ENCODE assay signal across 8 cellular contexts in the genomic region with DNA sequence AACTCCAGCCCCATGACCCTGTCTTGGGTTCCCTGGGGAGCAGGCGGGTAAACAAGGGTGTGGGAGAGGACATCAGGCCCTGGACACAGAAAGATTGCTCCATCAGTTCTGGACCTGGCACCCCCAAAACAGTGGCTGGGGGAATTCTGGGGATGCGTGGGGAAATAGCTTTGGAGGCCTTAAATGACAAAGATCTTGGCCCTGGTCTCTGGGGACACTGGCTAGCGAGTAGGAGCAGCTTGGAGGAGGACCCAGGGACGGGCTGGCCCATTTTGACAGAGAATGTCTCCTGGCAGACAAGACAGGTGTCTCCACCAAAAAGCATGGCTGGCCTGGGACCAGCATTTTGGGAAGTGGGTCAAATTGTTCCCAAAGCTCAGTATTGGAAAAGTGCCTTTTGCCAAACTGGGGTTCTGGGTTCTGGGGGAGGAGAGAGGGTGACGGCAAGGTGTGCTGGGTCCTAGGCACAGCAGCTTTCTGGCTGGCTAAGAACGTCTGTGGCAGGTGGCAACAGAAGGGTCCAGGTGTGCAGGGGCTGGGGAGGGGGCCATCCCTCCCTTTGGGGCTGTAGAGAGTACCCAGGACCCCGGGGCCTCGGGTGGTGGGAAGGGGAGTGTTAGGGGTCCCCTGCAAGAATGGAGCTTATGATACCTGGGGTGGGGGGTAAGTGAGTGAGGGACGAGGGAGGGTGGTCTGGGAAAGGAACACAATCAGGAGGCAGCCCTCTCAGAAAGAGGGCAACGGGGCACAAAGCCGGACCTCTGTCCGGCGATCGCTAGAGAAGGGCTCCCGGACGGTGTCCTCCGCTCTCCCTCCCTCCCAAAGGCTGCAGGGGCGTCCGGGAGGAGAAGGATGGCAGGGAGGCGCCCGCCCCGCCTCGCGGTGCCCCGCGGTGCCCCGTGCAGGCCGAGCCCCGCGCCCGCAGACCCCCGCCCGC. TPM values are rescaled to one million over a fixed set of nuclear protein-coding genes. Genes with fewer than 3 reads are reported as not detected.
DNase-seq lines count a peak whose midpoint lies in the region; ATAC-seq and TF ChIP-seq lines count a peak whose summit lies in the region.

No MANE protein-coding gene starts in this region.

- H3K36me3 Mint-ChIP-seq in GM23338 (ENCODE audit: low read depth), result peaks cover 4% of the 10 kb centered on the region; the same call in 1 of the 3 replicates
- H3K36me3 Mint-ChIP-seq in activated T-helper 1 cell treated with anti-CD3 and anti-CD28 coated beads, Interleukin-12 subunit alpha, Interleukin-12 subunit beta, Interleukin-2, Interleukin-4 antibody, amounts not matched to agents 30 ng/mL and 10 ng/mL and 1 ng/mL, durations not matched to agents 14 hours and 24 hours and 36 hours (ENCODE audit: low read depth), result peaks cover 4% of the 10 kb centered on the region
- H3K36me3 Mint-ChIP-seq in stimulated activated naive CD8-positive, alpha-beta T cell treated with anti-CD3 and anti-CD28 coated beads, Interleukin-15, Interleukin-2, amounts not matched to agents 100 ng/mL and 50 ng/mL, for 24 hours (ENCODE audit: low read depth), result no peaks in the 10 kb centered on the region

- no peaks in the 10 kb centered on the region for H3K9me3 ChIP-seq in iPS-18a (ENCODE audit: control insufficient read depth, low read depth, low read length)

- H3K79me2 ChIP-seq in GM23338 (replicated peaks; ENCODE audit: insufficient read depth), result no peaks in the 10 kb centered on the region

- H3F3A ChIP-seq in GM23338 (replicated peaks; ENCODE audit: low read depth), result no peaks in the 10 kb centered on the region

- ATAC-seq in GM23338, result no peak; the same call in 1 of the 3 replicates
- no peak for ATAC-seq in HG03442 (IDR thresholded peaks at IDR 0.05; ENCODE audit: unreplicated experiment)

- no peaks in the 10 kb centered on the region for H4K20me1 ChIP-seq in GM23338 (replicated peaks; ENCODE audit: insufficient read depth)

- H3K27ac Mint-ChIP-seq in GM23338, result no peak overlapping the region
- H3K27ac Mint-ChIP-seq in activated T-helper 1 cell treated with anti-CD3 and anti-CD28 coated beads, Interleukin-12 subunit alpha, Interleukin-12 subunit beta, Interleukin-2, Interleukin-4 antibody, amounts not matched to agents 30 ng/mL and 10 ng/mL and 1 ng/mL, durations not matched to agents 14 hours and 24 hours and 36 hours, result no peak overlapping the region
- H3K27ac Mint-ChIP-seq in stimulated activated naive CD8-positive, alpha-beta T cell treated with anti-CD3 and anti-CD28 coated beads, Interleukin-15, Interleukin-2, amounts not matched to agents 100 ng/mL and 50 ng/mL, for 24 hours, result no peak overlapping the region

- H3K27me3 ChIP-seq in BJ (ENCODE audit: control insufficient read depth, insufficient read depth, low read length) (peaks cover 3% of the 10 kb centered on the region), GM23338 (ENCODE audit: insufficient read depth) (peaks cover 14% of the 10 kb centered on the region), iPS-18a (ENCODE audit: control insufficient read depth, insufficient read depth, low read length) (peaks cover 19% of the 10 kb centered on the region)

- H3K36me3 ChIP-seq in BJ (ENCODE audit: control insufficient read depth, insufficient read depth, low read length), result no peaks in the 10 kb centered on the region
- H3K36me3 ChIP-seq in GM23338 (ENCODE audit: insufficient read depth), result no peaks in the 10 kb centered on the region
- H3K36me3 ChIP-seq in iPS-18a (ENCODE audit: control insufficient read depth, low read depth, low read length), result no peaks in the 10 kb centered on the region

- H3K9ac ChIP-seq in iPS-18a (ENCODE audit: low read length), result no peak overlapping the region

- intact Hi-C loops in activated T-helper 1 cell treated with anti-CD3 and anti-CD28 coated beads, Interleukin-12 subunit alpha, Interleukin-12 subunit beta, Interleukin-2, Interleukin-4 antibody, amounts not matched to agents 30 ng/mL and 10 ng/mL and 1 ng/mL, durations not matched to agents 14 hours and 24 hours and 36 hours (cut with micrococcal nuclease), result loop anchor here (2.0 to 5.0 kb wide), 3 partner anchors 16 to 56 kb away; no protein-coding TSS in a partner anchor

- H3K4me1 ChIP-seq in GM23338 (ENCODE audit: insufficient read depth) (peaks cover 11% of the 10 kb centered on the region; the same call in 1 of the 2 replicates), iPS-18a (ENCODE audit: control insufficient read depth, low read depth, low read length) (peaks cover 7% of the 10 kb centered on the region)

- CTCF ChIA-PET in BJ (lab: Yijun Ruan, JAX), result no interaction called here

- DNase-seq in BJ (ENCODE audit: low read depth) (no peak), GM23338 (ENCODE audit: low spot score) (peak; percentile 33), mesenteric fat pad (ENCODE audit: low spot score) (no peak)
- no peak for DNase-seq in activated T-helper 1 cell treated with anti-CD3 and anti-CD28 coated beads, Interleukin-12 subunit alpha, Interleukin-12 subunit beta, Interleukin-2, Interleukin-4 antibody, amounts not matched to agents 30 ng/mL and 10 ng/mL and 1 ng/mL, durations not matched to agents 14 hours and 24 hours and 36 hours (ENCODE audit: low spot score)
- DNase-seq in activated CD4-positive, CD25-positive, alpha-beta regulatory T cell (lab: John Stamatoyannopoulos, UW), result no peak

- H3K9me2 ChIP-seq in GM23338 (ENCODE audit: insufficient read depth), result no peaks in the 10 kb centered on the region

- H3K27ac ChIP-seq in GM23338 (ENCODE audit: low read depth), result no peak overlapping the region
- no peak overlapping the region for H3K27ac ChIP-seq in iPS-18a (ENCODE audit: low read length)

- peaks cover 19% of the 10 kb centered on the region for H3K27me3 Mint-ChIP-seq in GM23338 (ENCODE audit: insufficient read depth, low read depth, poor library complexity)
- H3K27me3 Mint-ChIP-seq in activated T-helper 1 cell treated with anti-CD3 and anti-CD28 coated beads, Interleukin-12 subunit alpha, Interleukin-12 subunit beta, Interleukin-2, Interleukin-4 antibody, amounts not matched to agents 30 ng/mL and 10 ng/mL and 1 ng/mL, durations not matched to agents 14 hours and 24 hours and 36 hours (ENCODE audit: insufficient read depth), result peaks cover 22% of the 10 kb centered on the region
- peaks cover 45% of the 10 kb centered on the region for H3K27me3 Mint-ChIP-seq in stimulated activated naive CD8-positive, alpha-beta T cell treated with anti-CD3 and anti-CD28 coated beads, Interleukin-15, Interleukin-2, amounts not matched to agents 100 ng/mL and 50 ng/mL, for 24 hours

- TF ChIP-seq CTCF in BJ (IDR thresholded peaks at IDR 0.05; ENCODE audit: insufficient read depth, low read depth, low read length) (no peak), GM23338 (conservative IDR thresholded peaks at IDR 0.05; ENCODE audit: low read depth in 2 of 2) (no peak)

- H3K4me3 ChIP-seq in BJ (ENCODE audit: low read depth, low read length) (peak overlapping the region; percentile 29), GM23338 (peak overlapping the region; percentile 64), iPS-18a (ENCODE audit: low read length) (peak overlapping the region; percentile 62)

- peaks cover 30% of the 10 kb centered on the region for H3K4me1 Mint-ChIP-seq in GM23338
- H3K4me1 Mint-ChIP-seq in activated T-helper 1 cell treated with anti-CD3 and anti-CD28 coated beads, Interleukin-12 subunit alpha, Interleukin-12 subunit beta, Interleukin-2, Interleukin-4 antibody, amounts not matched to agents 30 ng/mL and 10 ng/mL and 1 ng/mL, durations not matched to agents 14 hours and 24 hours and 36 hours (ENCODE audit: low read depth), result peaks cover 16% of the 10 kb centered on the region
- peaks cover 49% of the 10 kb centered on the region for H3K4me1 Mint-ChIP-seq in stimulated activated naive CD8-positive, alpha-beta T cell treated with anti-CD3 and anti-CD28 coated beads, Interleukin-15, Interleukin-2, amounts not matched to agents 100 ng/mL and 50 ng/mL, for 24 hours (ENCODE audit: low read depth)

- POLR2A ChIA-PET in BJ (lab: Charles Lee), result no interaction called here

- H3K9me3 Mint-ChIP-seq in GM23338, result no peaks in the 10 kb centered on the region; the same call in 2 of the 3 replicates
- H3K9me3 Mint-ChIP-seq in activated T-helper 1 cell treated with anti-CD3 and anti-CD28 coated beads, Interleukin-12 subunit alpha, Interleukin-12 subunit beta, Interleukin-2, Interleukin-4 antibody, amounts not matched to agents 30 ng/mL and 10 ng/mL and 1 ng/mL, durations not matched to agents 14 hours and 24 hours and 36 hours, result no peaks in the 10 kb centered on the region
- no peaks in the 10 kb centered on the region for H3K9me3 Mint-ChIP-seq in stimulated activated naive CD8-positive, alpha-beta T cell treated with anti-CD3 and anti-CD28 coated beads, Interleukin-15, Interleukin-2, amounts not matched to agents 100 ng/mL and 50 ng/mL, for 24 hours

- H3K4me3 Mint-ChIP-seq in GM23338, result peak overlapping the region; percentile 78
- H3K4me3 Mint-ChIP-seq in activated T-helper 1 cell treated with anti-CD3 and anti-CD28 coated beads, Interleukin-12 subunit alpha, Interleukin-12 subunit beta, Interleukin-2, Interleukin-4 antibody, amounts not matched to agents 30 ng/mL and 10 ng/mL and 1 ng/mL, durations not matched to agents 14 hours and 24 hours and 36 hours, result peak overlapping the region; percentile 82
- H3K4me3 Mint-ChIP-seq in stimulated activated naive CD8-positive, alpha-beta T cell treated with anti-CD3 and anti-CD28 coated beads, Interleukin-15, Interleukin-2, amounts not matched to agents 100 ng/mL and 50 ng/mL, for 24 hours, result peak overlapping the region; percentile 78

- 0 out of 2 replicates have a peak overlapping the region, but pooled peaks have one; percentile 56 for H2AFZ ChIP-seq in GM23338

- H3K4me2 ChIP-seq in GM23338, result peak overlapping the region; percentile 92

TF ChIP-seq in GM23338, 12 proteins besides CTCF, POLR2A, EP300 and RAD21 (continues in another document):
- TF ChIP-seq POLR2AphosphoS5 (IDR thresholded peaks at IDR 0.05; ENCODE audit: low read depth) (no peak), JUNB (IDR thresholded peaks at IDR 0.05; ENCODE audit: unreplicated experiment) (no peak)
- TF ChIP-seq, protein P1, sequence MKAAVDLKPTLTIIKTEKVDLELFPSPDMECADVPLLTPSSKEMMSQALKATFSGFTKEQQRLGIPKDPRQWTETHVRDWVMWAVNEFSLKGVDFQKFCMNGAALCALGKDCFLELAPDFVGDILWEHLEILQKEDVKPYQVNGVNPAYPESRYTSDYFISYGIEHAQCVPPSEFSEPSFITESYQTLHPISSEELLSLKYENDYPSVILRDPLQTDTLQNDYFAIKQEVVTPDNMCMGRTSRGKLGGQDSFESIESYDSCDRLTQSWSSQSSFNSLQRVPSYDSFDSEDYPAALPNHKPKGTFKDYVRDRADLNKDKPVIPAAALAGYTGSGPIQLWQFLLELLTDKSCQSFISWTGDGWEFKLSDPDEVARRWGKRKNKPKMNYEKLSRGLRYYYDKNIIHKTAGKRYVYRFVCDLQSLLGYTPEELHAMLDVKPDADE (IDR thresholded peaks at IDR 0.05), result no peak

RNA-seq across cellular contexts. Expression of a gene that starts 0.6 kb away (rescaled TPM):
- not detected in 2 replicates for polyA plus RNA-seq in BJ (2011; rRNA removed)
- not detected in 2 replicates for polyA minus RNA-seq in BJ (2011; rRNA and poly(A)+ RNA removed)
- 3.9 and 5.3 TPM in 2 replicates for total RNA-seq in GM23338 (2014; rRNA removed; shearing (Covaris generic))
- polyA plus RNA-seq in GM23338 (2016; fragmentation: Nextera tagmentation; extraction: Ambion mirVana), result 1.7 and 3.0 TPM in 2 replicates
- total RNA-seq in activated T-helper 1 cell treated with anti-CD3 and anti-CD28 coated beads, Interleukin-12 subunit alpha, Interleukin-12 subunit beta, Interleukin-2, Interleukin-4 antibody, amounts not matched to agents 30 ng/mL and 10 ng/mL and 1 ng/mL, durations not matched to agents 14 hours and 24 hours and 36 hours, result 0.65 and 0.88 TPM in 2 replicates
- 22.4 TPM for total RNA-seq in mesenteric fat pad
